In genomic region chr7:952548-953441, GRCh38 we compare ENCODE assay signal across 11 cellular contexts. TPM values are rescaled to one million over a fixed set of nuclear protein-coding genes. Genes with fewer than 3 reads are reported as not detected.
DNase-seq lines count a peak whose midpoint lies in the region; ATAC-seq and TF ChIP-seq lines count a peak whose summit lies in the region.
"Had no signal": no experiment of that assay in that cellular context is flagged by ENCODE, and none has a peak within 500 bp of the region (broad histone marks: within the 10 kb centered on the region; RNA-seq: fewer than 3 reads in every experiment).

No MANE protein-coding gene starts in this region.

- in situ Hi-C loops in transverse colon (cut with MboI; ENCODE audit: low pct_ligation_motif_present in 1 of 4, low pct_unique_long_range_greater_than_20kb in 1 of 4, low sequenced_read_pairs in 3 of 4) = no loop called here
- in situ Hi-C loops in GM23248 (cut with MboI) = no loop called here

- H3K79me2 ChIP-seq in GM23248 (ENCODE audit: insufficient read depth) = no peaks in the 10 kb centered on the region

- H3K4me3 ChIP-seq in mucosa of descending colon (no peak overlapping the region), transverse colon (peak overlapping the region in 3 of 4 donors; percentile 53 to 76 (median 76)), GM23248 (no peak overlapping the region)

- peak overlapping the region; percentile 70 for H3K27ac ChIP-seq in caudate nucleus (ENCODE audit: low read depth, low read length)
- peak overlapping the region; percentile 84 to 91 (median 91) for H3K27ac ChIP-seq in transverse colon
- no peak overlapping the region for H3K27ac ChIP-seq in GM23248

- TF ChIP-seq EP300 in transverse colon (IDR thresholded peaks at IDR 0.05; ENCODE audit: low read depth) = no peak

- no peaks in the 10 kb centered on the region for H4K20me1 ChIP-seq in GM23248 (ENCODE audit: insufficient read depth)

- peaks cover 62% of the 10 kb centered on the region for H3K27me3 Mint-ChIP-seq in activated naive CD4-positive, alpha-beta T cell treated with anti-CD3 and anti-CD28 coated beads, Interleukin-2, amount 10 ng/mL, durations not matched to agents 7 days and 5 days

- H2AFZ ChIP-seq in GM23248 = no peak overlapping the region

- H3K4me1 ChIP-seq in mucosa of descending colon (ENCODE audit: low read depth) (peaks cover 17% of the 10 kb centered on the region), transverse colon (peaks cover 6 to 26% (median 19%) of the 10 kb centered on the region in 4 donors), GM23248 (ENCODE audit: insufficient read depth) (no peaks in the 10 kb centered on the region)

- no peaks in the 10 kb centered on the region for H3F3A ChIP-seq in GM23248 (ENCODE audit: insufficient read depth)

- intact Hi-C loops in mucosa of descending colon (cut with DNase I, micrococcal nuclease) (no loop called here), transverse colon (cut with DNase I; ENCODE audit: low total_unique reads) (no loop called here)

- H3K27ac Mint-ChIP-seq in activated naive CD4-positive, alpha-beta T cell treated with anti-CD3 and anti-CD28 coated beads, Interleukin-2, amount 10 ng/mL, durations not matched to agents 7 days and 5 days = no peak overlapping the region
- H3K27ac Mint-ChIP-seq: IgD-negative memory B cell had no signal

- H3K9me2 ChIP-seq in GM23248 (ENCODE audit: insufficient read depth) = no peaks in the 10 kb centered on the region

- H3K27me3 ChIP-seq in transverse colon = peaks cover 3% of the 10 kb centered on the region
- H3K27me3 ChIP-seq in GM23248 (replicated peaks; ENCODE audit: insufficient read depth) = no peaks in the 10 kb centered on the region; the same call in 1 of the 2 replicates

- TF ChIP-seq CTCF in mucosa of descending colon (IDR thresholded peaks at IDR 0.05) = no peak
- no peak for TF ChIP-seq CTCF in transverse colon (IDR thresholded peaks at IDR 0.05)

- TF ChIP-seq POLR2A in transverse colon (IDR thresholded peaks at IDR 0.05) = no peak

- peaks cover 3% of the 10 kb centered on the region for H3K4me1 Mint-ChIP-seq in activated naive CD4-positive, alpha-beta T cell treated with anti-CD3 and anti-CD28 coated beads, Interleukin-2, amount 10 ng/mL, durations not matched to agents 7 days and 5 days

- H3K36me3 ChIP-seq in mucosa of descending colon (ENCODE audit: low read depth) (no peaks in the 10 kb centered on the region), transverse colon (no peaks in the 10 kb centered on the region), GM23248 (ENCODE audit: low read depth) (no peaks in the 10 kb centered on the region)
- H3K36me3 ChIP-seq: tibial artery had no signal

- 67% methylated on average over 13 of the region's 20 CpGs; no CpG with 5 or more reads in 1 of the 2 donors for WGBS in transverse colon (ENCODE audit: low coverage in 1 of 2), 2 donors
- 67 to 69% methylated on average over 19 to 20 of the region's 20 CpGs for WGBS in GM23248 (ENCODE audit: low coverage in 1 of 2, low lambda C conversion rate in 2 of 2, missing lambda C conversion rate in 2 of 2), 2 experiments

- H3K4me3 Mint-ChIP-seq in activated naive CD4-positive, alpha-beta T cell treated with anti-CD3 and anti-CD28 coated beads, Interleukin-2, amount 10 ng/mL, durations not matched to agents 7 days and 5 days = peak overlapping the region; percentile 52

- H3K9me3 ChIP-seq in mucosa of descending colon = no peaks in the 10 kb centered on the region
- no peaks in the 10 kb centered on the region for H3K9me3 ChIP-seq in transverse colon
- H3K9me3 ChIP-seq in GM23248 (ENCODE audit: low read depth) = no peaks in the 10 kb centered on the region
- H3K9me3 ChIP-seq: tibial artery had no signal

- no peak overlapping the region for H3K4me2 ChIP-seq in GM23248 (ENCODE audit: unreplicated experiment)

- H3K9ac ChIP-seq in GM23248 = no peak overlapping the region

- no peaks in the 10 kb centered on the region for H3K36me3 Mint-ChIP-seq in activated naive CD4-positive, alpha-beta T cell treated with anti-CD3 and anti-CD28 coated beads, Interleukin-2, amount 10 ng/mL, durations not matched to agents 7 days and 5 days
- H3K36me3 Mint-ChIP-seq: IgD-negative memory B cell had no signal

- no peak for DNase-seq in activated naive CD4-positive, alpha-beta T cell treated with anti-CD3 and anti-CD28 coated beads, Interleukin-2, amount 10 ng/mL, durations not matched to agents 7 days and 5 days
- no peak for DNase-seq in activated naive CD4-positive, alpha-beta T cell (lab: John Stamatoyannopoulos, UW)
- no peak for DNase-seq in caudate nucleus (lab: John Stamatoyannopoulos, UW)
- peak in 2 of 3 donors; percentile 37 to 53 for DNase-seq in mucosa of descending colon
- peak; percentile 9 for DNase-seq in transverse colon
- no peak for DNase-seq in OCI-M1 (lab: John Stamatoyannopoulos, UW)
- no peak for DNase-seq in stimulated activated naive CD4-positive, alpha-beta T cell treated with Interleukin-2 at 50 U/mL for 16 hours (lab: John Stamatoyannopoulos, UW)
- no peak for DNase-seq in GM23248

- CTCF ChIA-PET in activated naive CD4-positive, alpha-beta T cell treated with anti-CD3 and anti-CD28 coated beads, Interleukin-2, amount 10 ng/mL, durations not matched to agents 7 days and 5 days (lab: Charles Lee) = interaction anchor here (1.1 to 6.0 kb wide), 3 partner anchors 20 to 113 kb away, joined by 3 to 47 read pairs (median 3); no protein-coding TSS in a partner anchor

- no peaks in the 10 kb centered on the region for H3K9me3 Mint-ChIP-seq in activated naive CD4-positive, alpha-beta T cell treated with anti-CD3 and anti-CD28 coated beads, Interleukin-2, amount 10 ng/mL, durations not matched to agents 7 days and 5 days
- H3K9me3 Mint-ChIP-seq: IgD-negative memory B cell had no signal

- peak; percentile 5 for ATAC-seq in mucosa of descending colon

RNA-seq across cellular contexts. Expression of gene ADAP1, which starts 1.7 kb away (rescaled TPM):
- total RNA-seq in mucosa of descending colon (100 to 1,000 TPM in 1 of 3 donors, 10 to 100 TPM in 2; 80.7 to 153 (median 98.8) TPM), transverse colon (100 to 1,000 TPM in 3 of 4 donors, 10 to 100 TPM in 1; 84.9 to 360 (median 169) TPM)
- total RNA-seq in GM23248 (2014; rRNA removed; shearing (Covaris generic)) = 0.38 and 1.1 TPM in 2 replicates
- polyA plus RNA-seq in GM23248 (2016; fragmentation: Nextera tagmentation; extraction: Ambion mirVana) = 0.24 and 0.51 TPM in 2 replicates

RNA-seq across cellular contexts. Expression of gene COX19, which starts 22.6 kb away (rescaled TPM):
- total RNA-seq in mucosa of descending colon (10 to 100 TPM; 14.9 to 20.9 (median 15.8) TPM), transverse colon (10 to 100 TPM in 3 of 4 donors, 1 to 10 TPM in 1; 8.6 to 30.2 (median 16.9) TPM)
- 5.5 and 5.6 TPM in 2 replicates for total RNA-seq in GM23248 (2014; rRNA removed; shearing (Covaris generic))
- 9.5 and 9.9 TPM in 2 replicates for polyA plus RNA-seq in GM23248 (2016; fragmentation: Nextera tagmentation; extraction: Ambion mirVana)

RNA-seq across cellular contexts. Expression of gene CYP2W1, which starts 30.2 kb away (rescaled TPM):
- total RNA-seq in mucosa of descending colon (1 to 10 TPM in 2 of 3 donors, under 1 TPM in 1; 0.47 to 2.3 (median 2.1) TPM), transverse colon (under 1 TPM in 2 of 4 donors, not detected in 2; 0.41 to 0.95 TPM)
- total RNA-seq in GM23248 (2014; rRNA removed; shearing (Covaris generic)) = not detected in 2 replicates
- polyA plus RNA-seq in GM23248 (2016; fragmentation: Nextera tagmentation; extraction: Ambion mirVana) = not detected in 2 replicates
- total RNA-seq: glomerular endothelial cell had no signal
- polyA plus RNA-seq: IgD-negative memory B cell had no signal

Comparison
In these comparisons a context has a peak if more than half of its experiments do, and no peak if none do; other contexts are left out.
1. DNase-seq: peak in mucosa of descending colon (2 of 3) and transverse colon (single experiment); none in activated naive CD4-positive, alpha-beta T cell treated with anti-CD3 and anti-CD28 coated beads, Interleukin-2, amount 10 ng/mL, durations not matched to agents 7 days and 5 days (single experiment), activated naive CD4-positive, alpha-beta T cell (0 of 4), caudate nucleus (0 of 61), OCI-M1 (single experiment), stimulated activated naive CD4-positive, alpha-beta T cell treated with Interleukin-2 at 50 U/mL for 16 hours (single experiment) and GM23248 (single experiment).
2. H3K4me3 ChIP-seq: peak in transverse colon (3 of 4); none in mucosa of descending colon (single experiment) and GM23248 (single experiment).
3. RNA of gene ADAP1, which starts 1.7 kb away (total RNA-seq): 84.9 to 360 TPM in transverse colon and 80.7 to 153 TPM in mucosa of descending colon; 0.38 to 1.1 TPM in GM23248; every median in the first group is over 10 times any median in the second.